In the genomic region with DNA sequence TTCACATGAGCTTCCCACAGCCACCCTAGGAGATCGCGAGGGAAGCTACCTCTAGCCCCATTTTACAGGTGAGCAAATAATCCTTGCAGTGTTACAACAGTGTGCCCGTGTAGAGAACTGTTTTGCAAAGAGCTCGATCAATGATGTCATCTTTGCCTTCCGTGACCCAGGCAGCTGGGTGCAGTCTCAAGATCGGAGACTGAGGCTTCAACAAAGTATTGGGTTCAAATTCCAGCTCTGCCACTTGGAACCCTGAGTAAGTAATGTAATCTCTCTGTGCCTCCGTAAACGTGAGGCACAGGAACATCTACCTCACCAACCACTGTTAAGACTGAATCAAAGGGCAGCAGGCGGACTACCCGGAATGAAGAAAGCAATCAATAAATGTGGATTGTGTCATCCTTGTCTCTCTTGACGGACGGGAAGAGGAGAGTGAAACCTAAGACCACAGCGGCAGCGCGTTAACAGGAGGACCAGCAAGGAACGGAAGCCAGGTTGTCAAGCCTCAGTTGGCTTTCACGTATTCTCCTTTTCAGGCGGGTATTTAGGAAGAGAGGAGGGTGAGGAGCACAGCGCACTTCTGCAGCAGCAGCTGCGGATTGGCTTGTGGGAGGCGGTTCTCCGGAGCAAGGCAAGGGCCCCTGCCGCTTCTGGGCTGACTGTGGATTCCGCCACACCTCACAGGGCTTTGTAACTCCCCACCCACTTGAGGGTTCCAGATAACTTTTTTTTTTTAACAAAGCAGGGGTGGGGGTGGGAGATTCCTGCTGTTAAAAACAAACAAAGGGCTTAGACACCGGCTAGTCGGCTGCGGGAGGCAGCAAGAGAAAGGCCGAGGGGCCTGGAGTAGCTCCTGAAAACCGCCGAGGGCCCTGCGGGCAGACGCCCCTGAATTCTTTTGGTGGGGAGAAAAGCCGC, we compare ENCODE assay signal across 8 cellular contexts. TPM values are rescaled to one million over a fixed set of nuclear protein-coding genes. Genes with fewer than 3 reads are reported as not detected.
DNase-seq lines count a peak whose midpoint lies in the region; ATAC-seq and TF ChIP-seq lines count a peak whose summit lies in the region.

No MANE protein-coding gene starts in this region.

- no peak overlapping the region for H3K9ac ChIP-seq in GM23248

- H3K27me3 ChIP-seq in ascending aorta (no peaks in the 10 kb centered on the region), right lobe of liver (no peaks in the 10 kb centered on the region), upper lobe of left lung (no peaks in the 10 kb centered on the region), GM23248 (replicated peaks; ENCODE audit: insufficient read depth) (no peaks in the 10 kb centered on the region)

- H3K36me3 ChIP-seq in ascending aorta (no peaks in the 10 kb centered on the region), right lobe of liver (no peaks in the 10 kb centered on the region), upper lobe of left lung (no peaks in the 10 kb centered on the region), GM23248 (ENCODE audit: low read depth) (no peaks in the 10 kb centered on the region)

- in situ Hi-C loops in GM23248 (cut with MboI): no loop called here

- no peak for TF ChIP-seq CTCF in ascending aorta (IDR thresholded peaks at IDR 0.05)
- no peak for TF ChIP-seq CTCF in right lobe of liver (IDR thresholded peaks at IDR 0.05)
- TF ChIP-seq CTCF in upper lobe of left lung (IDR thresholded peaks at IDR 0.05): no peak
- no peak for TF ChIP-seq CTCF in foreskin fibroblast (IDR thresholded peaks at IDR 0.05; ENCODE audit: low read depth, low read length)

- no peaks in the 10 kb centered on the region for H3K9me3 ChIP-seq in ascending aorta
- no peaks in the 10 kb centered on the region for H3K9me3 ChIP-seq in right lobe of liver
- no peaks in the 10 kb centered on the region for H3K9me3 ChIP-seq in upper lobe of left lung
- H3K9me3 ChIP-seq in GM23248 (ENCODE audit: low read depth): no peaks in the 10 kb centered on the region

- H2AFZ ChIP-seq in GM23248: no peak overlapping the region

- intact Hi-C loops in ascending aorta (cut with DNase I): no loop called here
- intact Hi-C loops in right lobe of liver (cut with DNase I): loop anchor here in 1 of 2 donors (10.0 kb wide), 1 partner anchor 101 kb away; no protein-coding TSS in a partner anchor

- no peaks in the 10 kb centered on the region for H4K20me1 ChIP-seq in GM23248 (ENCODE audit: insufficient read depth)

- H3K4me3 ChIP-seq in ascending aorta (no peak overlapping the region), right lobe of liver (peak overlapping the region; percentile 63 to 76 (median 72)), upper lobe of left lung (peak overlapping the region in 3 of 4 donors; percentile 11 to 80 (median 79)), GM23248 (no peak overlapping the region), foreskin fibroblast (ENCODE audit: low read depth in 1 of 2, low read length in 2 of 2) (no peak overlapping the region)

- no peak overlapping the region for H3K4me2 ChIP-seq in GM23248 (ENCODE audit: unreplicated experiment)

- no peaks in the 10 kb centered on the region for H3K9me2 ChIP-seq in GM23248 (ENCODE audit: insufficient read depth)

- H3K27ac ChIP-seq in ascending aorta (peak overlapping the region; percentile 95 to 96), right lobe of liver (peak overlapping the region; percentile 89 to 97 (median 91)), upper lobe of left lung (peak overlapping the region; percentile 85 to 91 (median 88)), GM23248 (no peak overlapping the region)

- H3K79me2 ChIP-seq in GM23248 (ENCODE audit: insufficient read depth): peaks cover 25% of the 10 kb centered on the region

- peak; percentile 54 for DNase-seq in stimulated activated CD4-positive, alpha-beta T cell treated with anti-CD3 and anti-CD28 coated beads, Interleukin-4, amount 100 ng/mL, for 24 hours
- no peak for DNase-seq in stimulated activated CD4-positive, alpha-beta T cell treated with anti-CD3 and anti-CD28 coated beads, Interleukin-4, amount 100 ng/mL, for 1 hour
- DNase-seq in ascending aorta (ENCODE audit: low spot score in 2 of 2) (no peak), right lobe of liver (peak; percentile 56 to 79 (median 75)), upper lobe of left lung (peak; percentile 34 to 72), NCI-H1048 (lab: John Stamatoyannopoulos, UW) (no peak), GM23248 (no peak), foreskin fibroblast (no peak)

- ATAC-seq in right lobe of liver (peak; percentile 14 to 51 (median 24)), upper lobe of left lung (ENCODE audit: low FRiP score in 2 of 2) (no peak)

- H3F3A ChIP-seq in GM23248 (ENCODE audit: insufficient read depth): peaks cover 24% of the 10 kb centered on the region

- TF ChIP-seq POLR2A in right lobe of liver (IDR thresholded peaks at IDR 0.05) (peak; percentile 71), upper lobe of left lung (IDR thresholded peaks at IDR 0.05) (peak in 1 of 4 donors; percentile 19)

- peaks cover 4 to 14% of the 10 kb centered on the region in 2 donors for H3K4me1 ChIP-seq in ascending aorta
- H3K4me1 ChIP-seq in right lobe of liver: peaks cover 0 to 68% (median 26%) of the 10 kb centered on the region in 4 donors
- peaks cover 25 to 46% (median 34%) of the 10 kb centered on the region in 4 donors for H3K4me1 ChIP-seq in upper lobe of left lung
- peaks cover 15% of the 10 kb centered on the region for H3K4me1 ChIP-seq in GM23248 (ENCODE audit: insufficient read depth)

- TF ChIP-seq EP300 in upper lobe of left lung (IDR thresholded peaks at IDR 0.05): no peak

- 37% methylated on average over 17 of the region's 33 CpGs for WGBS in right lobe of liver (ENCODE audit: insufficient coverage, low coverage, low lambda C conversion rate, missing lambda C conversion rate)
- WGBS in upper lobe of left lung, 2 donors: 36 to 59% methylated on average over 33 of the region's 33 CpGs
- 92 to 93% methylated on average over 33 of the region's 33 CpGs for WGBS in GM23248 (ENCODE audit: low coverage in 1 of 2, low lambda C conversion rate in 2 of 2, missing lambda C conversion rate in 2 of 2), 2 experiments

RNA-seq across cellular contexts. Expression of gene SMAD3, which starts 1.5 kb away (rescaled TPM):
- total RNA-seq in ascending aorta: 89.3 TPM
- total RNA-seq in right lobe of liver: 10 to 100 TPM in 5 of 6 experiments, 1 to 10 TPM in 1; 9.2 to 34.0 (median 14.4) TPM
- 10 to 100 TPM; 31.7 to 44.5 (median 36.3) TPM for total RNA-seq in upper lobe of left lung
- 34.0 and 50.1 TPM in 2 replicates for total RNA-seq in GM23248 (2014; rRNA removed; shearing (Covaris generic))
- 30.8 and 30.9 TPM in 2 replicates for polyA plus RNA-seq in GM23248 (2016; fragmentation: Nextera tagmentation; extraction: Ambion mirVana)

Comparison
In these comparisons a context has a peak if more than half of its experiments do, and no peak if none do; other contexts are left out.
1. DNase-seq: peak in stimulated activated CD4-positive, alpha-beta T cell treated with anti-CD3 and anti-CD28 coated beads, Interleukin-4, amount 100 ng/mL, for 24 hours (single experiment), right lobe of liver (3 of 3) and upper lobe of left lung (2 of 2); none in stimulated activated CD4-positive, alpha-beta T cell treated with anti-CD3 and anti-CD28 coated beads, Interleukin-4, amount 100 ng/mL, for 1 hour (single experiment), ascending aorta (0 of 2), NCI-H1048 (single experiment), GM23248 (single experiment) and foreskin fibroblast (0 of 2).
2. H3K4me3 ChIP-seq: peak in right lobe of liver (3 of 3) and upper lobe of left lung (3 of 4); none in ascending aorta (0 of 2), GM23248 (single experiment) and foreskin fibroblast (0 of 2).
3. ATAC-seq: peak in right lobe of liver (4 of 4); none in upper lobe of left lung (0 of 2).